In the genomic region with DNA sequence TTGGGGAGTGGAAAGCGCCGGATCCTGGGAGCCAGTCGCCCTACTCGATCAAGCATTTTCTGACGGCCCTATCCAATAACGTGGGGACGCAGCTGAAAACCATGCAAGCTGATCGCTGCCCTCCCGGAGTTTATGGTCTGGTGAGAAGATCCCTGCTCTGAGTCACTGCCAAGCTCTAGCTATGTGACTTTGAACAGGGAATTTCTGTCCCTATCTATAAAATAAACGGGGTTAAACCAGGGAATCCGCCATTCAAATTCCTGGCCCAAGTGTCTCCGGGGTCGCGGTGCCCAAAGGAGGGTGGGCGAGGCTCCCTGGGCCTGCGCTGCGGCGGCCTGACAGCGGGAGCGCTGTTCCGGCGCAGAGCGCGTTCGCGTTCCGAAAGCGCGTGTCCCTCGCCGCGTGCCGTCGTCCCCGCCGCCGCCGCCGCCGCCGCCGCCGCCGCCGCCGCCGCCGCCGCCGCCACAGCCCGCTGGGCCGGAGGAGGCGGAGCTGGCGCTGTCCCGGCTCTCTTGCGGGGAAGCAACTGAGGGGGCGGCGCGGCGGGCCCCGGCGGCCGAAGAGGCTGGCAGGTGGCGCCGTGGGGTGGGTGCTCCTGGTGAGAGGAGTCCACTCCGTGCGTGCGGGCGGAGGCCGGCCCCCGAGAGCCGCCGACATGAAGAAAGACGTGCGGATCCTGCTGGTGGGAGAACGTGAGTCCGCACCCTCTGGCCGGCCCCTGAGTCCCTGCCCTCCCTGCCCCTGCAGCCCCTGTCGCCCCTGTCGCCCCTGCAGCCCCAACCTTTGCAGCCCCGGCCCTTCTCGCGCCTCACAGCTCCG, we compare ENCODE assay signal across 1 cellular context.
TF ChIP-seq lines count a peak whose summit lies in the region.

TSS of gene RHOT1 (plus strand) at position 465 of the 819 bp plus-strand sequence. CDS start at position 656, 191 bp downstream.

TF ChIP-seq in GM12878, 131 proteins besides CTCF, POLR2A, EP300 and RAD21 (continued from another document):
- no peak for TF ChIP-seq IRF3 (IDR thresholded peaks at IDR 0.05)
- TF ChIP-seq KLF5 (IDR thresholded peaks at IDR 0.05; ENCODE audit: partially characterized antibody), result peak; percentile 56
- no peak for TF ChIP-seq JUND (IDR thresholded peaks at IDR 0.05; ENCODE audit: low read depth, low read length)
- TF ChIP-seq BRCA1 (IDR thresholded peaks at IDR 0.05; ENCODE audit: low read depth, low read length), result no peak
- no peak for TF ChIP-seq PML (IDR thresholded peaks at IDR 0.05; ENCODE audit: low read length)
- no peak for TF ChIP-seq ZNF274 (IDR thresholded peaks at IDR 0.05; ENCODE audit: insufficient read depth, insufficient read length)
- TF ChIP-seq, protein P1, sequence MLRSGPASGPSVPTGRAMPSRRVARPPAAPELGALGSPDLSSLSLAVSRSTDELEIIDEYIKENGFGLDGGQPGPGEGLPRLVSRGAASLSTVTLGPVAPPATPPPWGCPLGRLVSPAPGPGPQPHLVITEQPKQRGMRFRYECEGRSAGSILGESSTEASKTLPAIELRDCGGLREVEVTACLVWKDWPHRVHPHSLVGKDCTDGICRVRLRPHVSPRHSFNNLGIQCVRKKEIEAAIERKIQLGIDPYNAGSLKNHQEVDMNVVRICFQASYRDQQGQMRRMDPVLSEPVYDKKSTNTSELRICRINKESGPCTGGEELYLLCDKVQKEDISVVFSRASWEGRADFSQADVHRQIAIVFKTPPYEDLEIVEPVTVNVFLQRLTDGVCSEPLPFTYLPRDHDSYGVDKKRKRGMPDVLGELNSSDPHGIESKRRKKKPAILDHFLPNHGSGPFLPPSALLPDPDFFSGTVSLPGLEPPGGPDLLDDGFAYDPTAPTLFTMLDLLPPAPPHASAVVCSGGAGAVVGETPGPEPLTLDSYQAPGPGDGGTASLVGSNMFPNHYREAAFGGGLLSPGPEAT (IDR thresholded peaks at IDR 0.05; ENCODE audit: low read depth), result no peak
- peak; percentile 52; the same call in 1 of the 2 replicates for TF ChIP-seq YY1 (IDR thresholded peaks at IDR 0.05; ENCODE audit: low read depth, low read length)
- no peak for TF ChIP-seq PAX5 (IDR thresholded peaks at IDR 0.05; ENCODE audit: borderline replicate concordance, low read depth, low read length)
- TF ChIP-seq DPF2 (IDR thresholded peaks at IDR 0.05), result peak; percentile 69
- TF ChIP-seq EED (IDR thresholded peaks at IDR 0.05; ENCODE audit: low read depth), result no peak
- no peak for TF ChIP-seq ZNF622 (IDR thresholded peaks at IDR 0.05)
- no peak for TF ChIP-seq SIN3A (IDR thresholded peaks at IDR 0.05; ENCODE audit: low read depth, low read length)
- TF ChIP-seq MXI1 (IDR thresholded peaks at IDR 0.05; ENCODE audit: low read depth, low read length), result 0 out of 2 replicates have a peak, but pooled peaks have one; percentile 55
- 0 out of 3 replicates have a peak, but pooled peaks have one; percentile 15 for TF ChIP-seq POU2F2 (IDR thresholded peaks at IDR 0.05; ENCODE audit: borderline replicate concordance, low read depth, low read length)
- TF ChIP-seq HCFC1 (IDR thresholded peaks at IDR 0.05; ENCODE audit: low read length), result 0 out of 2 replicates have a peak, but pooled peaks have one; percentile 43
- 0 out of 2 replicates have a peak, but pooled peaks have one; percentile 20 for TF ChIP-seq RUNX3 (IDR thresholded peaks at IDR 0.05; ENCODE audit: low read length)
- no peak for TF ChIP-seq CBX5 (IDR thresholded peaks at IDR 0.05; ENCODE audit: low read depth)
- no peak for TF ChIP-seq CBX3 (IDR thresholded peaks at IDR 0.05; ENCODE audit: borderline replicate concordance, low read depth)
- TF ChIP-seq IRF4 (IDR thresholded peaks at IDR 0.05; ENCODE audit: low read depth, low read length), result 0 out of 2 replicates have a peak, but pooled peaks have one; percentile 21
- peak; percentile 59 for TF ChIP-seq RELA (IDR thresholded peaks at IDR 0.05; ENCODE audit: borderline replicate concordance, partially characterized antibody)
- peak; percentile 33 for TF ChIP-seq MEF2B (IDR thresholded peaks at IDR 0.05; ENCODE audit: partially characterized antibody, poor library complexity, severe bottlenecking)
- peak; percentile 20; the same call in 1 of the 2 replicates for TF ChIP-seq CREB1 (IDR thresholded peaks at IDR 0.05; ENCODE audit: low read depth)
- TF ChIP-seq IKZF2 (IDR thresholded peaks at IDR 0.05), result 0 out of 4 replicates have a peak, but pooled peaks of 1 of the 2 experiments have one; percentile 30
- TF ChIP-seq, protein P2, sequence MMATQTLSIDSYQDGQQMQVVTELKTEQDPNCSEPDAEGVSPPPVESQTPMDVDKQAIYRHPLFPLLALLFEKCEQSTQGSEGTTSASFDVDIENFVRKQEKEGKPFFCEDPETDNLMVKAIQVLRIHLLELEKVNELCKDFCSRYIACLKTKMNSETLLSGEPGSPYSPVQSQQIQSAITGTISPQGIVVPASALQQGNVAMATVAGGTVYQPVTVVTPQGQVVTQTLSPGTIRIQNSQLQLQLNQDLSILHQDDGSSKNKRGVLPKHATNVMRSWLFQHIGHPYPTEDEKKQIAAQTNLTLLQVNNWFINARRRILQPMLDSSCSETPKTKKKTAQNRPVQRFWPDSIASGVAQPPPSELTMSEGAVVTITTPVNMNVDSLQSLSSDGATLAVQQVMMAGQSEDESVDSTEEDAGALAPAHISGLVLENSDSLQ (IDR thresholded peaks at IDR 0.05), result 0 out of 2 replicates have a peak, but pooled peaks have one; percentile 11
- TF ChIP-seq MEF2A (IDR thresholded peaks at IDR 0.05; ENCODE audit: insufficient read depth, low read depth, low read length), result 0 out of 2 replicates have a peak, but pooled peaks have one; percentile 14
- peak; percentile 95 for TF ChIP-seq SMARCA5 (IDR thresholded peaks at IDR 0.05)
- TF ChIP-seq, protein P3, sequence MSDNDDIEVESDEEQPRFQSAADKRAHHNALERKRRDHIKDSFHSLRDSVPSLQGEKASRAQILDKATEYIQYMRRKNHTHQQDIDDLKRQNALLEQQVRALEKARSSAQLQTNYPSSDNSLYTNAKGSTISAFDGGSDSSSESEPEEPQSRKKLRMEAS (IDR thresholded peaks at IDR 0.05; ENCODE audit: low read depth, low read length), result peak; percentile 14; the same call in 1 of the 2 replicates
- TF ChIP-seq USF2 (IDR thresholded peaks at IDR 0.05; ENCODE audit: borderline replicate concordance, low read depth, low read length), result no peak
- TF ChIP-seq, protein P4, sequence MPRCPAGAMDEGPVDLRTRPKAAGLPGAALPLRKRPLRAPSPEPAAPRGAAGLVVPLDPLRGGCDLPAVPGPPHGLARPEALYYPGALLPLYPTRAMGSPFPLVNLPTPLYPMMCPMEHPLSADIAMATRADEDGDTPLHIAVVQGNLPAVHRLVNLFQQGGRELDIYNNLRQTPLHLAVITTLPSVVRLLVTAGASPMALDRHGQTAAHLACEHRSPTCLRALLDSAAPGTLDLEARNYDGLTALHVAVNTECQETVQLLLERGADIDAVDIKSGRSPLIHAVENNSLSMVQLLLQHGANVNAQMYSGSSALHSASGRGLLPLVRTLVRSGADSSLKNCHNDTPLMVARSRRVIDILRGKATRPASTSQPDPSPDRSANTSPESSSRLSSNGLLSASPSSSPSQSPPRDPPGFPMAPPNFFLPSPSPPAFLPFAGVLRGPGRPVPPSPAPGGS (IDR thresholded peaks at IDR 0.05; ENCODE audit: borderline replicate concordance, insufficient read depth, low read depth, low read length, poor library complexity, severe bottlenecking), result no peak
- no peak for TF ChIP-seq SMC3 (IDR thresholded peaks at IDR 0.05; ENCODE audit: borderline replicate concordance, low read length)
- no peak for TF ChIP-seq RFX5 (IDR thresholded peaks at IDR 0.05; ENCODE audit: low read depth, low read length)
- no peak for TF ChIP-seq CEBPZ (IDR thresholded peaks at IDR 0.05; ENCODE audit: low read depth, low read length)
- TF ChIP-seq BACH1 (IDR thresholded peaks at IDR 0.05; ENCODE audit: borderline replicate concordance), result peak; percentile 63
- no peak for TF ChIP-seq RAD51 (IDR thresholded peaks at IDR 0.05)
- TF ChIP-seq, protein P5, sequence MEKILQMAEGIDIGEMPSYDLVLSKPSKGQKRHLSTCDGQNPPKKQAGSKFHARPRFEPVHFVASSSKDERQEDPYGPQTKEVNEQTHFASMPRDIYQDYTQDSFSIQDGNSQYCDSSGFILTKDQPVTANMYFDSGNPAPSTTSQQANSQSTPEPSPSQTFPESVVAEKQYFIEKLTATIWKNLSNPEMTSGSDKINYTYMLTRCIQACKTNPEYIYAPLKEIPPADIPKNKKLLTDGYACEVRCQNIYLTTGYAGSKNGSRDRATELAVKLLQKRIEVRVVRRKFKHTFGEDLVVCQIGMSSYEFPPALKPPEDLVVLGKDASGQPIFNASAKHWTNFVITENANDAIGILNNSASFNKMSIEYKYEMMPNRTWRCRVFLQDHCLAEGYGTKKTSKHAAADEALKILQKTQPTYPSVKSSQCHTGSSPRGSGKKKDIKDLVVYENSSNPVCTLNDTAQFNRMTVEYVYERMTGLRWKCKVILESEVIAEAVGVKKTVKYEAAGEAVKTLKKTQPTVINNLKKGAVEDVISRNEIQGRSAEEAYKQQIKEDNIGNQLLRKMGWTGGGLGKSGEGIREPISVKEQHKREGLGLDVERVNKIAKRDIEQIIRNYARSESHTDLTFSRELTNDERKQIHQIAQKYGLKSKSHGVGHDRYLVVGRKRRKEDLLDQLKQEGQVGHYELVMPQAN (conservative IDR thresholded peaks at IDR 0.05), result peak; percentile 58; the same call in 1 of the 2 replicates
- 0 out of 2 replicates have a peak, but pooled peaks have one; percentile 40 for TF ChIP-seq NR2F1 (conservative IDR thresholded peaks at IDR 0.05)
- TF ChIP-seq CHD4 (IDR thresholded peaks at IDR 0.05), result no peak
